Comparison of ENCODE assay signal across 25 cellular contexts in genomic region chr20:62839816-62840215, GRCh38. TPM values are rescaled to one million over a fixed set of nuclear protein-coding genes. Genes with fewer than 3 reads are reported as not detected.
"Had no signal": no experiment of that assay in that cellular context is flagged by ENCODE, and none has a peak within 500 bp of the region (broad histone marks: within the 10 kb centered on the region; RNA-seq: fewer than 3 reads in every experiment).

No MANE protein-coding gene starts in this region.

- H3K36me3 ChIP-seq: breast epithelium, heart right ventricle, left lung, neural progenitor cell, uterus had no signal

- H3K27me3 Mint-ChIP-seq: activated CD4-positive, alpha-beta T cell treated with anti-CD3 and anti-CD28 coated beads, Interleukin-2, amount 10 ng/mL, durations not matched to agents 7 days and 5 days; activated CD8-positive, alpha-beta memory T cell treated with anti-CD3 and anti-CD28 coated beads, Interleukin-2, amount 10 ng/mL, durations not matched to agents 7 days and 5 days; dendritic cell treated with granulocyte-macrophage colony-stimulating factor and Interleukin-4, amounts not matched to agents 40 ng/mL and 50 ng/mL, for 4 days had no signal

- H3K27ac ChIP-seq: breast epithelium, esophagus muscularis mucosa, foreskin keratinocyte, heart right ventricle, left lung, neural progenitor cell, spleen, uterus, WERI-Rb-1 had no signal

- H3K36me3 Mint-ChIP-seq: activated CD8-positive, alpha-beta memory T cell treated with anti-CD3 and anti-CD28 coated beads, Interleukin-2, amount 10 ng/mL, durations not matched to agents 7 days and 5 days; activated naive CD4-positive, alpha-beta T cell treated with anti-CD3 and anti-CD28 coated beads, Interleukin-2, amount 50 U/mL, for 72 hours had no signal

- H3K9me3 ChIP-seq: breast epithelium, esophagus muscularis mucosa, heart right ventricle, left lung, spleen, uterus had no signal

- H3K27me3 ChIP-seq: breast epithelium, foreskin keratinocyte, neural progenitor cell, uterus had no signal

- H3K4me1 Mint-ChIP-seq: activated CD4-positive, alpha-beta T cell treated with anti-CD3 and anti-CD28 coated beads, Interleukin-2, amount 10 ng/mL, durations not matched to agents 7 days and 5 days; activated CD8-positive, alpha-beta memory T cell treated with anti-CD3 and anti-CD28 coated beads, Interleukin-2, amount 10 ng/mL, durations not matched to agents 7 days and 5 days; central memory CD8-positive, alpha-beta T cell had no signal

- H3K4me2 ChIP-seq: neural progenitor cell had no signal

- ATAC-seq: activated CD8-positive, alpha-beta memory T cell treated with anti-CD3 and anti-CD28 coated beads, Interleukin-2, amount 10 ng/mL, durations not matched to agents 7 days and 5 days; activated CD8-positive, alpha-beta T cell treated with anti-CD3 and anti-CD28 coated beads, Interleukin-2, amount 10 ng/mL, durations not matched to agents 7 days and 5 days; activated naive CD4-positive, alpha-beta T cell treated with anti-CD3 and anti-CD28 coated beads, Interleukin-2, amount 50 U/mL, for 72 hours; foreskin keratinocyte; left lung; naive thymus-derived CD8-positive, alpha-beta T cell had no signal

- H3K4me3 ChIP-seq: breast epithelium, esophagus muscularis mucosa, heart right ventricle, left lung, lung, neural progenitor cell, spleen, uterus had no signal

- H3K9ac ChIP-seq: neural progenitor cell had no signal

- H3K9me3 Mint-ChIP-seq: activated CD4-positive, alpha-beta T cell treated with anti-CD3 and anti-CD28 coated beads, Interleukin-2, amount 10 ng/mL, durations not matched to agents 7 days and 5 days; activated naive CD4-positive, alpha-beta T cell treated with anti-CD3 and anti-CD28 coated beads, Interleukin-2, amount 50 U/mL, for 72 hours; central memory CD8-positive, alpha-beta T cell; dendritic cell treated with granulocyte-macrophage colony-stimulating factor and Interleukin-4, amounts not matched to agents 40 ng/mL and 50 ng/mL, for 4 days; naive thymus-derived CD8-positive, alpha-beta T cell; neural progenitor cell; T-helper 1 cell treated with Interleukin-12 subunit alpha and Interleukin-12 subunit beta and Interleukin-4 antibody, amounts not matched to agents 30 μg/mL and 1 μg/mL, for 36 hours had no signal

- H3K4me3 Mint-ChIP-seq: activated CD4-positive, alpha-beta T cell treated with anti-CD3 and anti-CD28 coated beads, Interleukin-2, amount 10 ng/mL, durations not matched to agents 7 days and 5 days; activated CD8-positive, alpha-beta memory T cell treated with anti-CD3 and anti-CD28 coated beads, Interleukin-2, amount 10 ng/mL, durations not matched to agents 7 days and 5 days; activated CD8-positive, alpha-beta T cell treated with anti-CD3 and anti-CD28 coated beads, Interleukin-2, amount 10 ng/mL, durations not matched to agents 7 days and 5 days; central memory CD8-positive, alpha-beta T cell; dendritic cell treated with granulocyte-macrophage colony-stimulating factor and Interleukin-4, amounts not matched to agents 40 ng/mL and 50 ng/mL, for 4 days; naive thymus-derived CD8-positive, alpha-beta T cell; neural progenitor cell; T-helper 1 cell treated with Interleukin-12 subunit alpha and Interleukin-12 subunit beta and Interleukin-4 antibody, amounts not matched to agents 30 μg/mL and 1 μg/mL, for 36 hours had no signal

- H3K27ac Mint-ChIP-seq: activated CD4-positive, alpha-beta T cell treated with anti-CD3 and anti-CD28 coated beads, Interleukin-2, amount 10 ng/mL, durations not matched to agents 7 days and 5 days; activated CD8-positive, alpha-beta memory T cell treated with anti-CD3 and anti-CD28 coated beads, Interleukin-2, amount 10 ng/mL, durations not matched to agents 7 days and 5 days; activated CD8-positive, alpha-beta T cell treated with anti-CD3 and anti-CD28 coated beads, Interleukin-2, amount 10 ng/mL, durations not matched to agents 7 days and 5 days; dendritic cell treated with granulocyte-macrophage colony-stimulating factor and Interleukin-4, amounts not matched to agents 40 ng/mL and 50 ng/mL, for 4 days; neural progenitor cell; T-helper 1 cell treated with Interleukin-12 subunit alpha and Interleukin-12 subunit beta and Interleukin-4 antibody, amounts not matched to agents 30 μg/mL and 1 μg/mL, for 36 hours had no signal

- FAIRE-seq: TTC549 had no signal

- DNase-seq: activated CD4-positive, alpha-beta T cell treated with anti-CD3 and anti-CD28 coated beads for 1 hour; activated CD4-positive, alpha-beta T cell treated with anti-CD3 and anti-CD28 coated beads, Interleukin-2, amount 10 ng/mL, durations not matched to agents 7 days and 5 days; activated CD8-positive, alpha-beta memory T cell treated with anti-CD3 and anti-CD28 coated beads, Interleukin-2, amount 10 ng/mL, durations not matched to agents 7 days and 5 days; activated CD8-positive, alpha-beta T cell treated with anti-CD3 and anti-CD28 coated beads, Interleukin-2, amount 10 ng/mL, durations not matched to agents 7 days and 5 days; activated naive CD4-positive, alpha-beta T cell; activated T-cell treated with anti-CD3 and anti-CD28 coated beads, Interleukin-2, amount 50 U/mL, for 48 hours; foreskin keratinocyte; heart right ventricle; naive thymus-derived CD8-positive, alpha-beta T cell; spleen; stimulated activated naive CD4-positive, alpha-beta T cell treated with Interleukin-2 at 50 U/mL for 16 hours; T-helper 9 cell; trophoblast cell; uterus; WERI-Rb-1 had no signal

- H2AFZ ChIP-seq: neural progenitor cell had no signal

- H3K4me1 ChIP-seq: breast epithelium, esophagus muscularis mucosa, uterus had no signal

RNA-seq across cellular contexts. Expression of gene COL9A3, which starts 23.0 kb away (rescaled TPM):
- total RNA-seq: activated CD4-positive, alpha-beta T cell treated with anti-CD3 and anti-CD28 coated beads, Interleukin-2, amount 10 ng/mL, durations not matched to agents 7 days and 5 days; activated CD8-positive, alpha-beta T cell treated with anti-CD3 and anti-CD28 coated beads, Interleukin-2, amount 10 ng/mL, durations not matched to agents 7 days and 5 days; activated naive CD4-positive, alpha-beta T cell treated with anti-CD3 and anti-CD28 coated beads, Interleukin-2, amount 50 U/mL, for 72 hours had no signal
